9 cellular contexts compared by ENCODE assay signal in genomic region chr2:143132360-143132759, GRCh38. TPM values are rescaled to one million over a fixed set of nuclear protein-coding genes. Genes with fewer than 3 reads are reported as not detected.
DNase-seq lines count a peak whose midpoint lies in the region; ATAC-seq lines count a peak whose summit lies in the region.
"Had no signal": no experiment of that assay in that cellular context is flagged by ENCODE, and none has a peak within 500 bp of the region (broad histone marks: within the 10 kb centered on the region; RNA-seq: fewer than 3 reads in every experiment).

No MANE protein-coding gene starts in this region.

- H3K4me3 Mint-ChIP-seq in activated CD8-positive, alpha-beta memory T cell treated with anti-CD3 and anti-CD28 coated beads, Interleukin-2, amount 10 ng/mL, durations not matched to agents 7 days and 5 days = peak overlapping the region; percentile 65
- peak overlapping the region; percentile 73 for H3K4me3 Mint-ChIP-seq in activated CD4-positive, alpha-beta memory T cell treated with anti-CD3 and anti-CD28 coated beads for 36 hours
- H3K4me3 Mint-ChIP-seq in stimulated activated memory B cell treated with anti-CD40 and anti-IgM and Interleukin-4, amounts not matched to agents 10 μg/mL and 1 μg/mL and 100 μg/mL, for 72 hours = peak overlapping the region; percentile 43

- H3K9me3 Mint-ChIP-seq in activated CD8-positive, alpha-beta memory T cell treated with anti-CD3 and anti-CD28 coated beads, Interleukin-2, amount 10 ng/mL, durations not matched to agents 7 days and 5 days (ENCODE audit: low read depth) = no peaks in the 10 kb centered on the region
- H3K9me3 Mint-ChIP-seq in activated CD4-positive, alpha-beta memory T cell treated with anti-CD3 and anti-CD28 coated beads for 36 hours = peaks cover 2% of the 10 kb centered on the region
- no peaks in the 10 kb centered on the region for H3K9me3 Mint-ChIP-seq in stimulated activated memory B cell treated with anti-CD40 and anti-IgM and Interleukin-4, amounts not matched to agents 10 μg/mL and 1 μg/mL and 100 μg/mL, for 72 hours

- H3K4me1 Mint-ChIP-seq in activated CD8-positive, alpha-beta memory T cell treated with anti-CD3 and anti-CD28 coated beads, Interleukin-2, amount 10 ng/mL, durations not matched to agents 7 days and 5 days = peaks cover 55% of the 10 kb centered on the region
- peaks cover 55% of the 10 kb centered on the region for H3K4me1 Mint-ChIP-seq in activated CD4-positive, alpha-beta memory T cell treated with anti-CD3 and anti-CD28 coated beads for 36 hours (ENCODE audit: low read depth)
- peaks cover 57% of the 10 kb centered on the region for H3K4me1 Mint-ChIP-seq in stimulated activated memory B cell treated with anti-CD40 and anti-IgM and Interleukin-4, amounts not matched to agents 10 μg/mL and 1 μg/mL and 100 μg/mL, for 72 hours

- DNase-seq in activated CD8-positive, alpha-beta memory T cell treated with anti-CD3 and anti-CD28 coated beads, Interleukin-2, amount 10 ng/mL, durations not matched to agents 7 days and 5 days = peak; percentile 42
- no peak for DNase-seq in activated CD8-positive, alpha-beta memory T cell treated with anti-CD3 and anti-CD28 coated beads, Interleukin-2, amount 50 U/mL, for 4 hours
- peak; percentile 54 for DNase-seq in activated CD4-positive, alpha-beta memory T cell treated with anti-CD3 and anti-CD28 coated beads for 36 hours
- no peak for DNase-seq in A172 (ENCODE audit: low spot score)
- DNase-seq in NK-92 treated with Interleukin-12 subunit alpha and Interleukin-12 subunit beta, amount 100 ng/mL, for 24 hours (lab: John Stamatoyannopoulos, UW) = no peak
- no peak for DNase-seq in posterior vena cava (ENCODE audit: low spot score)
- DNase-seq: upper lobe of left lung had no signal

- ATAC-seq in activated CD8-positive, alpha-beta memory T cell treated with anti-CD3 and anti-CD28 coated beads, Interleukin-2, amount 10 ng/mL, durations not matched to agents 7 days and 5 days = no peak
- ATAC-seq in HG03432 (IDR thresholded peaks at IDR 0.05; ENCODE audit: unreplicated experiment) = peak; percentile 29
- peak; percentile 49 for ATAC-seq in stimulated activated memory B cell treated with anti-CD40 and anti-IgM and Interleukin-4, amounts not matched to agents 10 μg/mL and 1 μg/mL and 100 μg/mL, for 72 hours

- POLR2A ChIA-PET in activated CD4-positive, alpha-beta memory T cell treated with anti-CD3 and anti-CD28 coated beads for 36 hours (lab: Charles Lee) = interaction anchor here (2.2 to 3.6 kb wide), 2 partner anchors 8 to 126 kb away, joined by 10 to 22 read pairs; no protein-coding TSS in a partner anchor

- intact Hi-C loops in activated CD4-positive, alpha-beta memory T cell treated with anti-CD3 and anti-CD28 coated beads for 36 hours (cut with micrococcal nuclease) = no loop called here
- intact Hi-C loops in posterior vena cava (cut with DNase I) = no loop called here

- no peaks in the 10 kb centered on the region for H3K27me3 Mint-ChIP-seq in activated CD8-positive, alpha-beta memory T cell treated with anti-CD3 and anti-CD28 coated beads, Interleukin-2, amount 10 ng/mL, durations not matched to agents 7 days and 5 days
- H3K27me3 Mint-ChIP-seq in activated CD4-positive, alpha-beta memory T cell treated with anti-CD3 and anti-CD28 coated beads for 36 hours = no peaks in the 10 kb centered on the region
- no peaks in the 10 kb centered on the region for H3K27me3 Mint-ChIP-seq in stimulated activated memory B cell treated with anti-CD40 and anti-IgM and Interleukin-4, amounts not matched to agents 10 μg/mL and 1 μg/mL and 100 μg/mL, for 72 hours

- CTCF ChIA-PET in activated CD8-positive, alpha-beta memory T cell treated with anti-CD3 and anti-CD28 coated beads, Interleukin-2, amount 10 ng/mL, durations not matched to agents 7 days and 5 days (lab: Charles Lee) = interaction anchor here (0.9 to 2.9 kb wide), 7 partner anchors 8 to 129 kb away, joined by 3 to 14 read pairs (median 6); no protein-coding TSS in a partner anchor
- CTCF ChIA-PET in activated CD4-positive, alpha-beta memory T cell treated with anti-CD3 and anti-CD28 coated beads for 36 hours (lab: Charles Lee) = interaction anchor here (0.9 to 3.0 kb wide), 7 partner anchors 10 to 132 kb away, joined by 3 to 28 read pairs (median 6); no protein-coding TSS in a partner anchor

- peaks cover 49% of the 10 kb centered on the region for H3K36me3 Mint-ChIP-seq in activated CD8-positive, alpha-beta memory T cell treated with anti-CD3 and anti-CD28 coated beads, Interleukin-2, amount 10 ng/mL, durations not matched to agents 7 days and 5 days
- H3K36me3 Mint-ChIP-seq in activated CD4-positive, alpha-beta memory T cell treated with anti-CD3 and anti-CD28 coated beads for 36 hours = peaks cover 13% of the 10 kb centered on the region
- peaks cover 38% of the 10 kb centered on the region for H3K36me3 Mint-ChIP-seq in stimulated activated memory B cell treated with anti-CD40 and anti-IgM and Interleukin-4, amounts not matched to agents 10 μg/mL and 1 μg/mL and 100 μg/mL, for 72 hours

- peak overlapping the region; percentile 33 for H3K27ac Mint-ChIP-seq in activated CD8-positive, alpha-beta memory T cell treated with anti-CD3 and anti-CD28 coated beads, Interleukin-2, amount 10 ng/mL, durations not matched to agents 7 days and 5 days
- H3K27ac Mint-ChIP-seq in activated CD4-positive, alpha-beta memory T cell treated with anti-CD3 and anti-CD28 coated beads for 36 hours = peak overlapping the region; percentile 79
- H3K27ac Mint-ChIP-seq in stimulated activated memory B cell treated with anti-CD40 and anti-IgM and Interleukin-4, amounts not matched to agents 10 μg/mL and 1 μg/mL and 100 μg/mL, for 72 hours = peak overlapping the region; percentile 26

RNA-seq across cellular contexts. Expression of gene ARHGAP15, which starts 3.1 kb away (rescaled TPM):
- 100 to 1,000 TPM; 101 to 152 TPM for total RNA-seq in activated CD8-positive, alpha-beta memory T cell treated with anti-CD3 and anti-CD28 coated beads, Interleukin-2, amount 10 ng/mL, durations not matched to agents 7 days and 5 days
- 10 to 100 TPM; 70.2 to 71.2 TPM for total RNA-seq in activated CD4-positive, alpha-beta memory T cell treated with anti-CD3 and anti-CD28 coated beads for 36 hours
- total RNA-seq in A172 (2014; rRNA removed; shearing (Covaris generic)) = not detected in 2 replicates
- total RNA-seq in posterior vena cava = 10 to 100 TPM; 12.0 to 23.2 TPM

Comparison
In these comparisons a context has a peak if more than half of its experiments do, and no peak if none do; other contexts are left out.
1. DNase-seq: peak in activated CD8-positive, alpha-beta memory T cell treated with anti-CD3 and anti-CD28 coated beads, Interleukin-2, amount 10 ng/mL, durations not matched to agents 7 days and 5 days (single experiment) and activated CD4-positive, alpha-beta memory T cell treated with anti-CD3 and anti-CD28 coated beads for 36 hours (single experiment); none in activated CD8-positive, alpha-beta memory T cell treated with anti-CD3 and anti-CD28 coated beads, Interleukin-2, amount 50 U/mL, for 4 hours (single experiment), A172 (single experiment), NK-92 treated with Interleukin-12 subunit alpha and Interleukin-12 subunit beta, amount 100 ng/mL, for 24 hours (single experiment) and posterior vena cava (single experiment).
2. H3K27ac Mint-ChIP-seq: peak in every context shown above with its lines; median percentile 79 in activated CD4-positive, alpha-beta memory T cell treated with anti-CD3 and anti-CD28 coated beads for 36 hours; 33 in activated CD8-positive, alpha-beta memory T cell treated with anti-CD3 and anti-CD28 coated beads, Interleukin-2, amount 10 ng/mL, durations not matched to agents 7 days and 5 days; 26 in stimulated activated memory B cell treated with anti-CD40 and anti-IgM and Interleukin-4, amounts not matched to agents 10 μg/mL and 1 μg/mL and 100 μg/mL, for 72 hours.
3. RNA of gene ARHGAP15, which starts 3.1 kb away (total RNA-seq): 101 to 152 TPM in activated CD8-positive, alpha-beta memory T cell treated with anti-CD3 and anti-CD28 coated beads, Interleukin-2, amount 10 ng/mL, durations not matched to agents 7 days and 5 days, 70.2 to 71.2 TPM in activated CD4-positive, alpha-beta memory T cell treated with anti-CD3 and anti-CD28 coated beads for 36 hours and 12.0 to 23.2 TPM in posterior vena cava; not detected in A172; every median in the first group is over 10 times any median in the second.
4. Peak in every context shown above with its lines, with median percentiles within 50 percentile points of each other: H3K4me3 Mint-ChIP-seq.